25 cellular contexts compared by ENCODE assay signal in the genomic region with DNA sequence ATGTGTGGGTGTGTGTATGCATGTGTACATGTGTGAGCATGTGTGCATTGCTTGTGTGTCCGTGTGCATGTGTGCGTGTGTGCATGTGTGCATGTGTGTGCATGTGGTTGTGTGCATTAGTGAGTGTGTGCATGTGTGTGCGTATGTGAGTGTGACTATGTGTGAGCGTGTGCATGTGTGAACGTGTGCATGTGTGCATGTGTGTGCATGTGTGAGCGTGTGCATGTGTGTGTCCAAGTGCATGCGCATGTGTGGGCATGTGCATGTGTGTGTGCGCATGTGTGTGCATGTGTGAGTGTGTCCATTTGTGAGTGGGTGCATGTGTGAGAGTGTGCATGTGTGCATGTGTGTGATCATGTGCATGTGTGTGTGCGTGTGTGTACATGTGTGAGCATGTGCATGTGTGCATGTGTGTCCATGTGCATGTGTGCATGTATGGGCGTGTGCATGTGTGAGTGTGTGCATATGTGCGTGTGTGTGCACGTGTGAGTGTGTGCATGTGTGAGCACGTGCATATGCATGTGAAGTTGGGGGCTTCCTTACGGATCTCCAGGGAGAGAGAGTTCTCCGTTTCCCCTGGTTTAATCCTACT.
DNase-seq lines count a peak whose midpoint lies in the region; ATAC-seq, FAIRE-seq and TF ChIP-seq lines count a peak whose summit lies in the region.
"Had no signal": no experiment of that assay in that cellular context is flagged by ENCODE, and none has a peak within 500 bp of the region (broad histone marks: within the 10 kb centered on the region; RNA-seq: fewer than 3 reads in every experiment).

No MANE protein-coding gene starts in this region.

- H3K4me1 ChIP-seq in HepG2 (ENCODE audit: insufficient read depth, low read length) (no peaks in the 10 kb centered on the region), right lobe of liver (no peaks in the 10 kb centered on the region), neural progenitor cell (peaks cover 26% of the 10 kb centered on the region)

- peak overlapping the region in 1 of 5 experiments; percentile 74 for H3K4me3 Mint-ChIP-seq in brain
- H3K4me3 Mint-ChIP-seq in neural progenitor cell, result peak overlapping the region; percentile 69
- H3K4me3 Mint-ChIP-seq: CD8-positive, alpha-beta T cell had no signal

- no peak overlapping the region for H3K27ac ChIP-seq in HepG2 (ENCODE audit: extremely low read length, insufficient read depth, low read length)
- no peak overlapping the region for H3K27ac ChIP-seq in right lobe of liver
- no peak overlapping the region for H3K27ac ChIP-seq in neural progenitor cell
- H3K27ac ChIP-seq: 22Rv1, HL-60, KMS-11, PC-9, SK-N-MC had no signal

- peaks cover 30% of the 10 kb centered on the region for H3F3A ChIP-seq in neural progenitor cell (ENCODE audit: low read depth)

- no peak for TF ChIP-seq RAD21 in HepG2 (CRISPR knock-in tag; IDR thresholded peaks at IDR 0.05)

- H3K4me2 ChIP-seq in HepG2 (ENCODE audit: low read depth, low read length) (no peak overlapping the region), neural progenitor cell (no peak overlapping the region)
- H3K4me2 ChIP-seq: KMS-11, PC-9 had no signal

- peaks cover 12% of the 10 kb centered on the region; the same call in 1 of the 2 replicates for H3K9me3 ChIP-seq in HepG2 (ENCODE audit: low read length)
- H3K9me3 ChIP-seq in right lobe of liver, result no peaks in the 10 kb centered on the region
- H3K9me3 ChIP-seq in neural progenitor cell (ENCODE audit: low read depth), result no peaks in the 10 kb centered on the region

- H2AFZ ChIP-seq in HepG2 (ENCODE audit: low read length), result no peak overlapping the region
- H2AFZ ChIP-seq in neural progenitor cell (replicated peaks), result no peak overlapping the region
- H2AFZ ChIP-seq: PC-9 had no signal

- WGBS in HepG2 (ENCODE audit: low lambda C conversion rate), result 65% methylated on average over 15 of the region's 15 CpGs
- WGBS in right lobe of liver (ENCODE audit: insufficient coverage, low coverage, low lambda C conversion rate, missing lambda C conversion rate), result 70% methylated on average over 13 of the region's 15 CpGs

- H3K36me3 Mint-ChIP-seq in brain (peaks cover 18% of the 10 kb centered on the region), neural progenitor cell (peaks cover 7% of the 10 kb centered on the region)
- H3K36me3 Mint-ChIP-seq: CD8-positive, alpha-beta T cell had no signal

- FAIRE-seq in HepG2 (lab: Jason Lieb, UNC), result no peak
- FAIRE-seq: GM18507 had no signal

- TF ChIP-seq POLR2A in HepG2 (IDR thresholded peaks at IDR 0.05; ENCODE audit: insufficient read depth in 1 of 2, low read depth in 2 of 2, low read length in 2 of 2) (no peak), right lobe of liver (IDR thresholded peaks at IDR 0.05) (no peak)

- H3K27ac Mint-ChIP-seq in brain (peak overlapping the region; percentile 23 to 89 (median 66)), neural progenitor cell (no peak overlapping the region)
- H3K27ac Mint-ChIP-seq: CD8-positive, alpha-beta T cell had no signal

- H3K9me3 Mint-ChIP-seq in brain, result peaks cover 0 to 14% (median 6%) of the 10 kb centered on the region in 5 experiments
- peaks cover 2% of the 10 kb centered on the region for H3K9me3 Mint-ChIP-seq in neural progenitor cell

- H3K9ac ChIP-seq in HepG2 (ENCODE audit: insufficient read depth, low read depth, low read length), result no peak overlapping the region
- H3K9ac ChIP-seq in neural progenitor cell, result no peak overlapping the region
- H3K9ac ChIP-seq: KMS-11 had no signal

- H3K36me3 ChIP-seq in HepG2 (replicated peaks in 1 of 2; ENCODE audit: control insufficient read depth in 1 of 2, insufficient read depth in 2 of 2, low read length in 2 of 2) (no peaks in the 10 kb centered on the region; a peak in 1 of 5 replicates), right lobe of liver (no peaks in the 10 kb centered on the region), neural progenitor cell (no peaks in the 10 kb centered on the region)

- in situ Hi-C loops in HepG2 (cut with HindIII; ENCODE audit: extremely low pct_ligation_motif_present, low pct_unique_long_range_greater_than_20kb), result no loop called here

- TF ChIP-seq CTCF in HepG2 (CRISPR knock-in tag; IDR thresholded peaks at IDR 0.05), result no peak
- TF ChIP-seq CTCF in right lobe of liver (IDR thresholded peaks at IDR 0.05), result no peak
- TF ChIP-seq CTCF in brain (conservative IDR thresholded peaks at IDR 0.05), result no peak
- TF ChIP-seq CTCF in neural progenitor cell (IDR thresholded peaks at IDR 0.05), result no peak

- H3K27me3 ChIP-seq in HepG2 (ENCODE audit: control insufficient read depth in 1 of 2, insufficient read depth in 2 of 2, low read length in 2 of 2), result peaks cover 4 to 37% of the 10 kb centered on the region in 2 experiments; a peak in 4 of 5 replicates
- H3K27me3 ChIP-seq in right lobe of liver, result no peaks in the 10 kb centered on the region
- H3K27me3 ChIP-seq in neural progenitor cell, result no peaks in the 10 kb centered on the region

- no peak for ATAC-seq in HepG2
- no peak for ATAC-seq in right lobe of liver
- no peak for ATAC-seq in GM18517 (IDR thresholded peaks at IDR 0.05; ENCODE audit: unreplicated experiment)
- ATAC-seq: CD8-positive, alpha-beta T cell had no signal

- H3K27me3 Mint-ChIP-seq in brain (peaks cover 19% of the 10 kb centered on the region), neural progenitor cell (ENCODE audit: insufficient read depth, low read depth) (peaks cover 26% of the 10 kb centered on the region)

- H3K79me2 ChIP-seq in HepG2 (ENCODE audit: insufficient read depth, low read length) (no peaks in the 10 kb centered on the region), neural progenitor cell (ENCODE audit: low read depth) (no peaks in the 10 kb centered on the region)

- POLR2A ChIA-PET in HepG2 (lab: Yijun Ruan, JAX), result no interaction called here

- no peak for TF ChIP-seq EP300 in HepG2 (IDR thresholded peaks at IDR 0.05; ENCODE audit: low read depth in 2 of 2, low read length in 2 of 2)
- no peak for TF ChIP-seq EP300 in HepG2 (CRISPR knock-in tag; IDR thresholded peaks at IDR 0.05; ENCODE audit: borderline replicate concordance)

- H3K4me1 Mint-ChIP-seq in brain (peaks cover 31% of the 10 kb centered on the region), neural progenitor cell (peaks cover 24% of the 10 kb centered on the region)

- no peaks in the 10 kb centered on the region for H4K20me1 ChIP-seq in HepG2 (ENCODE audit: insufficient read depth, low read length)
- H4K20me1 ChIP-seq in neural progenitor cell (ENCODE audit: low read depth), result no peaks in the 10 kb centered on the region

- no peak for DNase-seq in HepG2 (ENCODE audit: low spot score)
- no peak for DNase-seq in right lobe of liver
- no peak for DNase-seq in neural progenitor cell (ENCODE audit: low spot score)
- DNase-seq in activated CD8-positive, alpha-beta memory T cell treated with anti-CD3 and anti-CD28 coated beads, Interleukin-2, amount 50 U/mL, for 48 hours, result no peak
- DNase-seq in activated CD4-positive, alpha-beta T cell treated with anti-CD3 and anti-CD28 coated beads for 4 hours, result no peak
- DNase-seq in superior temporal gyrus (ENCODE audit: extremely low spot score), result no peak
- DNase-seq: ACHN; C1 segment of cervical spinal cord; CD8-positive, alpha-beta T cell; DND-41; H7; NCI-H146; NCI-H2029; NCI-H2227 treated with DMSO at 0.1 percent for 48 hours; NCI-H510A; PC-9; RPMI8226; SHP77 had no signal

- BruUV-seq in HepG2 (replicated peaks; lab: Mats Ljungman, UMichigan), result no TSS peak

- no peak overlapping the region for H3K4me3 ChIP-seq in HepG2 (replicated peaks in 1 of 3; ENCODE audit: insufficient read depth in 1 of 3, low read depth in 2 of 3, low read length in 3 of 3)
- no peak overlapping the region for H3K4me3 ChIP-seq in right lobe of liver
- H3K4me3 ChIP-seq in neural progenitor cell, result no peak overlapping the region
- H3K4me3 ChIP-seq: PC-9, SK-N-MC had no signal

- CTCF ChIA-PET in HepG2 (lab: Yijun Ruan, JAX; ENCODE audit: low intra/inter-chr PET ratio, low total read pairs), result no interaction called here

- intact Hi-C loops in HepG2 (cut with micrococcal nuclease; ENCODE audit: unreplicated experiment), result no loop called here
- intact Hi-C loops in right lobe of liver (cut with DNase I), result no loop called here

TF ChIP-seq in HepG2, 621 proteins besides CTCF, POLR2A, EP300 and RAD21:
- TF ChIP-seq ZSCAN25 (CRISPR knock-in tag; IDR thresholded peaks at IDR 0.05) (no peak), GABPA (IDR thresholded peaks at IDR 0.05; ENCODE audit: low read depth, low read length) (0 out of 2 replicates have a peak, but pooled peaks have one; percentile 13), GABPA (CRISPR knock-in tag; IDR thresholded peaks at IDR 0.05; ENCODE audit: low read depth) (no peak)
- TF ChIP-seq, protein P1, sequence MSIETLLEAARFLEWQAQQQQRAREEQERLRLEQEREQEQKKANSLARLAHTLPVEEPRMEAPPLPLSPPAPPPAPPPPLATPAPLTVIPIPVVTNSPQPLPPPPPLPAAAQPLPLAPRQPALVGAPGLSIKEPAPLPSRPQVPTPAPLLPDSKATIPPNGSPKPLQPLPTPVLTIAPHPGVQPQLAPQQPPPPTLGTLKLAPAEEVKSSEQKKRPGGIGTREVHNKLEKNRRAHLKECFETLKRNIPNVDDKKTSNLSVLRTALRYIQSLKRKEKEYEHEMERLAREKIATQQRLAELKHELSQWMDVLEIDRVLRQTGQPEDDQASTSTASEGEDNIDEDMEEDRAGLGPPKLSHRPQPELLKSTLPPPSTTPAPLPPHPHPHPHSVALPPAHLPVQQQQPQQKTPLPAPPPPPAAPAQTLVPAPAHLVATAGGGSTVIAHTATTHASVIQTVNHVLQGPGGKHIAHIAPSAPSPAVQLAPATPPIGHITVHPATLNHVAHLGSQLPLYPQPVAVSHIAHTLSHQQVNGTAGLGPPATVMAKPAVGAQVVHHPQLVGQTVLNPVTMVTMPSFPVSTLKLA (IDR thresholded peaks at IDR 0.05), result peak; percentile 97
TF ChIP-seq in HepG2: peak in this region for 2.
